Comparison of ENCODE assay signal across 16 cellular contexts in genomic region chr22:27297125-27297524, GRCh38.
DNase-seq lines count a peak whose midpoint lies in the region; ATAC-seq, FAIRE-seq and TF ChIP-seq lines count a peak whose summit lies in the region.
"Had no signal": no experiment of that assay in that cellular context is flagged by ENCODE, and none has a peak within 500 bp of the region (broad histone marks: within the 10 kb centered on the region; RNA-seq: fewer than 3 reads in every experiment).

No MANE protein-coding gene starts in this region.

- no peak for TF ChIP-seq EP300 in neural cell (conservative IDR thresholded peaks at IDR 0.05; ENCODE audit: poor library complexity, severe bottlenecking)

- FAIRE-seq in astrocyte (lab: Jason Lieb, UNC) (no peak), bronchial epithelial cell (lab: Jason Lieb, UNC) (peak; percentile 64)
- FAIRE-seq: GM12878 had no signal

- peak overlapping the region; percentile 72 for H3K27ac Mint-ChIP-seq in astrocyte (ENCODE audit: unreplicated experiment)
- H3K27ac Mint-ChIP-seq in osteocyte (ENCODE audit: unreplicated experiment), result peak overlapping the region; percentile 42
- H3K27ac Mint-ChIP-seq: B cell; CD8-positive, alpha-beta T cell; H9 had no signal

- H3K4me1 ChIP-seq in astrocyte (ENCODE audit: insufficient read depth, low read length) (peaks cover 29% of the 10 kb centered on the region), vagina (no peaks in the 10 kb centered on the region)

- DNase-seq in astrocyte (ENCODE audit: low read depth) (no peak), bronchial epithelial cell (ENCODE audit: low read depth) (no peak), osteocyte (ENCODE audit: extremely low spot score, unreplicated experiment) (no peak), vagina (ENCODE audit: extremely low spot score in 2 of 2) (no peak), NCI-H146 treated with DMSO at 0.1 percent for 48 hours (lab: John Stamatoyannopoulos, UW; ENCODE audit: unreplicated experiment) (no peak)
- DNase-seq: 8988T; Calu3; CD8-positive, alpha-beta T cell; DND-41; GOT3; H9 had no signal

- H3K27ac ChIP-seq in astrocyte (ENCODE audit: low read depth, low read length), result no peak overlapping the region
- peak overlapping the region; percentile 86 for H3K27ac ChIP-seq in neural cell (ENCODE audit: low read length)
- no peak overlapping the region for H3K27ac ChIP-seq in vagina
- H3K27ac ChIP-seq: BLaER1 treated with 17β-estradiol and CSF1 and Interleukin-3, amounts not matched to agents 10 nM and 100 nM had no signal

- H3K9me3 ChIP-seq in astrocyte (ENCODE audit: insufficient read depth, low read depth, low read length) (no peaks in the 10 kb centered on the region), neural cell (ENCODE audit: low read length) (no peaks in the 10 kb centered on the region), vagina (no peaks in the 10 kb centered on the region)
- H3K9me3 ChIP-seq: BLaER1 treated with 17β-estradiol and CSF1 and Interleukin-3, amounts not matched to agents 10 nM and 100 nM had no signal

- ATAC-seq in HG03439 (IDR thresholded peaks at IDR 0.05; ENCODE audit: unreplicated experiment), result no peak
- ATAC-seq: CD8-positive, alpha-beta T cell; GM12878 had no signal

- H3K4me3 ChIP-seq in astrocyte (ENCODE audit: insufficient read depth, low read depth, low read length), result no peak overlapping the region
- H3K4me3 ChIP-seq in bronchial epithelial cell (ENCODE audit: low read depth, low read length), result no peak overlapping the region
- H3K4me3 ChIP-seq in neural cell (ENCODE audit: low read length), result no peak overlapping the region
- H3K4me3 ChIP-seq in vagina, result no peak overlapping the region
- H3K4me3 ChIP-seq: BLaER1 treated with 17β-estradiol and CSF1 and Interleukin-3, amounts not matched to agents 10 nM and 100 nM; GM12878 had no signal

- H3K27me3 ChIP-seq in astrocyte (ENCODE audit: insufficient read depth, low read length) (no peaks in the 10 kb centered on the region), bronchial epithelial cell (ENCODE audit: control insufficient read depth, insufficient read depth, low read length) (peaks cover 13% of the 10 kb centered on the region), neural cell (ENCODE audit: insufficient read depth, low read depth, low read length) (no peaks in the 10 kb centered on the region), vagina (no peaks in the 10 kb centered on the region)
- H3K27me3 ChIP-seq: BLaER1 treated with 17β-estradiol and CSF1 and Interleukin-3, amounts not matched to agents 10 nM and 100 nM had no signal

- H3K79me2 ChIP-seq in astrocyte (ENCODE audit: insufficient read depth, low read length) (no peaks in the 10 kb centered on the region), neural cell (replicated peaks; ENCODE audit: insufficient read depth, low read length) (no peaks in the 10 kb centered on the region)

- H3K4me2 ChIP-seq in astrocyte (ENCODE audit: low read length), result peak overlapping the region; percentile 80
- H3K4me2 ChIP-seq in neural cell (ENCODE audit: low read length), result no peak overlapping the region

- no peaks in the 10 kb centered on the region for H3K36me3 Mint-ChIP-seq in astrocyte (ENCODE audit: low read depth, unreplicated experiment)
- H3K36me3 Mint-ChIP-seq in osteocyte (ENCODE audit: unreplicated experiment), result no peaks in the 10 kb centered on the region
- H3K36me3 Mint-ChIP-seq: CD8-positive, alpha-beta T cell had no signal

- H3K9ac ChIP-seq in astrocyte (ENCODE audit: low read length) (no peak overlapping the region), neural cell (ENCODE audit: low read length) (no peak overlapping the region)
- H3K9ac ChIP-seq: BLaER1 treated with 17β-estradiol and CSF1 and Interleukin-3, amounts not matched to agents 10 nM and 100 nM had no signal

- H3K4me1 Mint-ChIP-seq in astrocyte (ENCODE audit: low read depth, unreplicated experiment) (peaks cover 18% of the 10 kb centered on the region), osteocyte (ENCODE audit: unreplicated experiment) (peaks cover 45% of the 10 kb centered on the region)
- H3K4me1 Mint-ChIP-seq: B cell had no signal

- H3K36me3 ChIP-seq in astrocyte (ENCODE audit: insufficient read depth, low read length) (no peaks in the 10 kb centered on the region), bronchial epithelial cell (ENCODE audit: control insufficient read depth, insufficient read depth, low read length) (no peaks in the 10 kb centered on the region), neural cell (ENCODE audit: insufficient read depth, low read length) (no peaks in the 10 kb centered on the region), vagina (no peaks in the 10 kb centered on the region)
- H3K36me3 ChIP-seq: BLaER1 treated with 17β-estradiol and CSF1 and Interleukin-3, amounts not matched to agents 10 nM and 100 nM had no signal

- no peak for TF ChIP-seq CTCF in astrocyte (IDR thresholded peaks at IDR 0.05; ENCODE audit: insufficient read depth, low read depth, low read length)
- TF ChIP-seq CTCF in bronchial epithelial cell (IDR thresholded peaks at IDR 0.05; ENCODE audit: insufficient read depth, low read length, severe bottlenecking), result no peak
- no peak for TF ChIP-seq CTCF in neural cell (IDR thresholded peaks at IDR 0.05; ENCODE audit: poor library complexity, severe bottlenecking)
- no peak for TF ChIP-seq CTCF in osteocyte (IDR thresholded peaks at IDR 0.05)
- TF ChIP-seq CTCF in vagina (IDR thresholded peaks at IDR 0.05), result no peak

- H3K27me3 Mint-ChIP-seq in astrocyte (ENCODE audit: low read depth, unreplicated experiment), result peaks cover 4% of the 10 kb centered on the region
- no peaks in the 10 kb centered on the region for H3K27me3 Mint-ChIP-seq in osteocyte (ENCODE audit: unreplicated experiment)

- H3K9me3 Mint-ChIP-seq in astrocyte (ENCODE audit: unreplicated experiment) (no peaks in the 10 kb centered on the region), osteocyte (ENCODE audit: unreplicated experiment) (no peaks in the 10 kb centered on the region)
- H3K9me3 Mint-ChIP-seq: CD8-positive, alpha-beta T cell; H9 had no signal

- no peak for TF ChIP-seq POLR2A in vagina (IDR thresholded peaks at IDR 0.05)

- H3K9me2 ChIP-seq in neural cell (ENCODE audit: insufficient read depth, low read length), result no peaks in the 10 kb centered on the region

- intact Hi-C loops in vagina (cut with DNase I), result no loop called here

- H3K4me3 Mint-ChIP-seq in astrocyte (ENCODE audit: unreplicated experiment) (no peak overlapping the region), osteocyte (ENCODE audit: unreplicated experiment) (no peak overlapping the region)
- H3K4me3 Mint-ChIP-seq: B cell; CD8-positive, alpha-beta T cell had no signal

- no peak overlapping the region for H2AFZ ChIP-seq in astrocyte (ENCODE audit: low read depth, low read length)
- no peak overlapping the region for H2AFZ ChIP-seq in neural cell (ENCODE audit: low read depth, low read length)

- TF ChIP-seq RAD21 in neural cell (conservative IDR thresholded peaks at IDR 0.05), result no peak

- H3F3A ChIP-seq in neural cell (ENCODE audit: insufficient read depth, low read length, poor library complexity, severe bottlenecking), result peaks cover 10% of the 10 kb centered on the region

- H4K20me1 ChIP-seq in astrocyte (ENCODE audit: insufficient read depth, low read length), result no peaks in the 10 kb centered on the region
- no peaks in the 10 kb centered on the region for H4K20me1 ChIP-seq in neural cell (ENCODE audit: insufficient read depth)
- H4K20me1 ChIP-seq: BLaER1 treated with 17β-estradiol and CSF1 and Interleukin-3, amounts not matched to agents 10 nM and 100 nM had no signal

TF ChIP-seq in neural cell, 6 proteins besides CTCF, POLR2A, EP300 and RAD21:
- no peak for TF ChIP-seq POLR2AphosphoS5 (IDR thresholded peaks at IDR 0.05)
- no peak for TF ChIP-seq SMC3 (conservative IDR thresholded peaks at IDR 0.05; ENCODE audit: poor library complexity)
- no peak for TF ChIP-seq TAF1 (IDR thresholded peaks at IDR 0.05; ENCODE audit: low read depth)
- TF ChIP-seq MXI1 (conservative IDR thresholded peaks at IDR 0.05; ENCODE audit: poor library complexity, severe bottlenecking), result no peak
- no peak for TF ChIP-seq EZH2 (IDR thresholded peaks at IDR 0.05; ENCODE audit: borderline replicate concordance, insufficient read depth, low read length, poor library complexity, severe bottlenecking)
- TF ChIP-seq, protein P1, sequence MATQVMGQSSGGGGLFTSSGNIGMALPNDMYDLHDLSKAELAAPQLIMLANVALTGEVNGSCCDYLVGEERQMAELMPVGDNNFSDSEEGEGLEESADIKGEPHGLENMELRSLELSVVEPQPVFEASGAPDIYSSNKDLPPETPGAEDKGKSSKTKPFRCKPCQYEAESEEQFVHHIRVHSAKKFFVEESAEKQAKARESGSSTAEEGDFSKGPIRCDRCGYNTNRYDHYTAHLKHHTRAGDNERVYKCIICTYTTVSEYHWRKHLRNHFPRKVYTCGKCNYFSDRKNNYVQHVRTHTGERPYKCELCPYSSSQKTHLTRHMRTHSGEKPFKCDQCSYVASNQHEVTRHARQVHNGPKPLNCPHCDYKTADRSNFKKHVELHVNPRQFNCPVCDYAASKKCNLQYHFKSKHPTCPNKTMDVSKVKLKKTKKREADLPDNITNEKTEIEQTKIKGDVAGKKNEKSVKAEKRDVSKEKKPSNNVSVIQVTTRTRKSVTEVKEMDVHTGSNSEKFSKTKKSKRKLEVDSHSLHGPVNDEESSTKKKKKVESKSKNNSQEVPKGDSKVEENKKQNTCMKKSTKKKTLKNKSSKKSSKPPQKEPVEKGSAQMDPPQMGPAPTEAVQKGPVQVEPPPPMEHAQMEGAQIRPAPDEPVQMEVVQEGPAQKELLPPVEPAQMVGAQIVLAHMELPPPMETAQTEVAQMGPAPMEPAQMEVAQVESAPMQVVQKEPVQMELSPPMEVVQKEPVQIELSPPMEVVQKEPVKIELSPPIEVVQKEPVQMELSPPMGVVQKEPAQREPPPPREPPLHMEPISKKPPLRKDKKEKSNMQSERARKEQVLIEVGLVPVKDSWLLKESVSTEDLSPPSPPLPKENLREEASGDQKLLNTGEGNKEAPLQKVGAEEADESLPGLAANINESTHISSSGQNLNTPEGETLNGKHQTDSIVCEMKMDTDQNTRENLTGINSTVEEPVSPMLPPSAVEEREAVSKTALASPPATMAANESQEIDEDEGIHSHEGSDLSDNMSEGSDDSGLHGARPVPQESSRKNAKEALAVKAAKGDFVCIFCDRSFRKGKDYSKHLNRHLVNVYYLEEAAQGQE (IDR thresholded peaks at IDR 0.05; ENCODE audit: borderline replicate concordance), result no peak
